Comparison of ENCODE assay signal across 9 cellular contexts in the genomic region with DNA sequence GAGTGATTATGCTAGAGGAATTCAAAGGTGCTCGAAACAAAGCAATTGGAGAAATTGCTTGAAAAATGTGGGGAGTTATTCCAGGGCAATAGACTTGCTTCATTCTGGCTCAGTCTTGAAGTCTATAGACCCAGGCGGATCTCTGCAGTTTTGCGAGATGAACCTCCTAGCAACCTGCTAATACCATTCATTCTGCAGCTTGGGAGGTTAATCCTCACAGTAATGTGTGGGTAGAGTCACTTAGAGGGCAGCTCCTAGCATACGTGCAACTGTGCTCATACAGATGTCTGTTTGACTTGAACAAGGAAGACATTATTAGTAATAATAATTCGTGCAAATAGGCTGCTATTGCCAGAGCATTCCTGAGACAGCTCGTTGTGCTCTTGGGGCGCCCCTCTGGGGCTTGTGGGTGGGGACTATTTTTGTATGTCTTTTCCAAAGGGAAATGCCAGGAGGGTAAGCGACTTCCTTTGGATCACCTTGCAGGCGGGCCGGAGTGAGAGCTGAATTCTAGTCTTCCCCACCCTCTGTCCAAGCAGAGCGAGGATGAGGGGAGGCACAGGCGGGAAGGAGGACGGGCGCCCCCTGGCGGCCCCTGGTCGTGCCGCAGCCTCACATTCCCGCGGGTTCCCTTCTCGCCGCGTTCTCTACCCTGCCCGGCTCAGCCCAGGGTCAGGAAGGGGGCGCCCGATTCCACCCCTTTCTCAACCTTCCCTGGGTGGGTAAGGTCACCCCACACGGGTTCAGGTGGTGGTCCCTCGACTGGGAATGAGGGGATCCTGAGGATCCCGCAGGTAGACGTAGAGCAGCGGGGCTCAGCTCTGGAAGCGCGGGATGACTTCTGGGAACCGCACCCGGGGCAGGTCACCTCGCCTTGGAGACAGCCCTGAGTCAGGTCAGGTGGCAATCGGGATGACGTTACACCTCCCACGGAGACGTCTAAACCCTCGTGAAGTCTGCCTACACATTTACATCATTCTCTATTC.
A peak's percentile ranks its signal among the peaks of the same experiment; 100 is the strongest.
DNase-seq lines count a peak whose midpoint lies in the region; ATAC-seq, FAIRE-seq and TF ChIP-seq lines count a peak whose summit lies in the region.
"Had no signal": no experiment of that assay in that cellular context is flagged by ENCODE, and none has a peak within 500 bp of the region (broad histone marks: within the 10 kb centered on the region; RNA-seq: fewer than 3 reads in every experiment).

No MANE protein-coding gene starts in this region.

- POLR2A ChIA-PET in PC-3 (lab: Charles Lee; ENCODE audit: unreplicated experiment) (no interaction called here), HepG2 (lab: Yijun Ruan, JAX) (no interaction called here)

- H3K27me3 ChIP-seq in PC-3 (ENCODE audit: low read length) (peaks cover 29% of the 10 kb centered on the region), ascending aorta (no peaks in the 10 kb centered on the region), HepG2 (ENCODE audit: control insufficient read depth in 1 of 2, insufficient read depth in 2 of 2, low read length in 2 of 2) (no peaks in the 10 kb centered on the region), upper lobe of left lung (no peaks in the 10 kb centered on the region)

- ATAC-seq in HG02840 (IDR thresholded peaks at IDR 0.05; ENCODE audit: low FRiP score, unreplicated experiment) (peak; percentile 62), PC-3 (no peak; the same call in 1 of the 2 replicates), HepG2 (peak; percentile 90), upper lobe of left lung (ENCODE audit: low FRiP score in 2 of 2) (peak in 1 of 2 donors; percentile 72)

- H3K9me3 ChIP-seq in PC-3 (ENCODE audit: low read length), result no peaks in the 10 kb centered on the region
- no peaks in the 10 kb centered on the region for H3K9me3 ChIP-seq in ascending aorta
- no peaks in the 10 kb centered on the region for H3K9me3 ChIP-seq in HepG2 (ENCODE audit: low read length)
- H3K9me3 ChIP-seq in upper lobe of left lung, result no peaks in the 10 kb centered on the region

- H3K79me2 ChIP-seq in PC-3 (ENCODE audit: low read length), result no peaks in the 10 kb centered on the region
- no peaks in the 10 kb centered on the region for H3K79me2 ChIP-seq in HepG2 (ENCODE audit: insufficient read depth, low read length)

- DNase-seq in DMS53 (lab: John Stamatoyannopoulos, UW) (peak; percentile 19), DMS53 treated with DMSO at 0.1 percent for 48 hours (lab: John Stamatoyannopoulos, UW; ENCODE audit: unreplicated experiment) (no peak), PC-3 (no peak), ascending aorta (ENCODE audit: low spot score in 2 of 2) (no peak), HepG2 (ENCODE audit: low spot score) (no peak), upper lobe of left lung (peak; percentile 31 to 90), NCI-H1930 (lab: John Stamatoyannopoulos, UW) (no peak)

- no peaks in the 10 kb centered on the region for H3K9me2 ChIP-seq in PC-3 (replicated peaks; ENCODE audit: low read length)

- no peak overlapping the region for H3K9ac ChIP-seq in PC-3 (ENCODE audit: low read length)
- no peak overlapping the region for H3K9ac ChIP-seq in HepG2 (ENCODE audit: insufficient read depth, low read depth, low read length)

- no peaks in the 10 kb centered on the region for H3K36me3 ChIP-seq in PC-3 (ENCODE audit: low read depth, low read length)
- H3K36me3 ChIP-seq in ascending aorta, result no peaks in the 10 kb centered on the region
- H3K36me3 ChIP-seq in HepG2 (replicated peaks in 1 of 2; ENCODE audit: control insufficient read depth in 1 of 2, insufficient read depth in 2 of 2, low read length in 2 of 2), result no peaks in the 10 kb centered on the region
- H3K36me3 ChIP-seq in upper lobe of left lung, result no peaks in the 10 kb centered on the region

- TF ChIP-seq RAD21 in HepG2 (CRISPR knock-in tag; IDR thresholded peaks at IDR 0.05), result peak; percentile 40; the same call in 1 of the 2 replicates

- H2AFZ ChIP-seq in PC-3 (ENCODE audit: low read length) (no peak overlapping the region), HepG2 (ENCODE audit: low read length) (no peak overlapping the region)

- H3K4me2 ChIP-seq in PC-3 (ENCODE audit: low read length) (no peak overlapping the region), HepG2 (ENCODE audit: low read depth, low read length) (no peak overlapping the region)

- CTCF ChIA-PET in PC-3 (lab: Charles Lee), result no interaction called here
- CTCF ChIA-PET in HepG2 (lab: Yijun Ruan, JAX; ENCODE audit: low intra/inter-chr PET ratio, low total read pairs), result interaction anchor here (0.9 kb wide), 1 partner anchor 19 kb away, joined by 6 read pairs; no protein-coding TSS in a partner anchor

- H4K20me1 ChIP-seq in PC-3 (ENCODE audit: low read length) (no peaks in the 10 kb centered on the region), HepG2 (ENCODE audit: insufficient read depth, low read length) (no peaks in the 10 kb centered on the region)

- TF ChIP-seq POLR2A in HepG2 (IDR thresholded peaks at IDR 0.05; ENCODE audit: insufficient read depth in 1 of 2, low read depth in 2 of 2, low read length in 2 of 2) (no peak), upper lobe of left lung (IDR thresholded peaks at IDR 0.05) (no peak)

- TF ChIP-seq CTCF in PC-3 (conservative IDR thresholded peaks at IDR 0.05; ENCODE audit: low read depth, low read length), result peak; percentile 58
- peak; percentile 57 to 85 (median 68) for TF ChIP-seq CTCF in ascending aorta (IDR thresholded peaks at IDR 0.05)
- peak; percentile 74 for TF ChIP-seq CTCF in HepG2 (CRISPR knock-in tag; IDR thresholded peaks at IDR 0.05)
- peak; percentile 37 to 74 (median 68) for TF ChIP-seq CTCF in upper lobe of left lung (IDR thresholded peaks at IDR 0.05)

- no peaks in the 10 kb centered on the region for H3F3A ChIP-seq in PC-3 (ENCODE audit: low read length, unreplicated experiment)

- 59% methylated on average over 22 of the region's 40 CpGs for WGBS in HepG2 (ENCODE audit: low lambda C conversion rate)
- WGBS in upper lobe of left lung, 2 donors, result 53 to 54% methylated on average over 20 to 40 of the region's 40 CpGs

- BruUV-seq in PC-3 (replicated peaks; lab: Mats Ljungman, UMichigan) (no TSS peak), HepG2 (replicated peaks; lab: Mats Ljungman, UMichigan) (no TSS peak)

- TF ChIP-seq EP300 in HepG2 (IDR thresholded peaks at IDR 0.05; ENCODE audit: low read depth in 2 of 2, low read length in 2 of 2) (no peak), HepG2 (CRISPR knock-in tag; IDR thresholded peaks at IDR 0.05; ENCODE audit: borderline replicate concordance) (no peak), upper lobe of left lung (IDR thresholded peaks at IDR 0.05) (no peak)

- intact Hi-C loops in PC-3 (cut with micrococcal nuclease), result no loop called here
- intact Hi-C loops in ascending aorta (cut with DNase I), result loop anchor here (1.0 kb wide), 1 partner anchor 100 kb away; no protein-coding TSS in a partner anchor
- intact Hi-C loops in HepG2 (cut with micrococcal nuclease; ENCODE audit: unreplicated experiment), result loop anchor here (1.0 kb wide), 1 partner anchor 100 kb away; no protein-coding TSS in a partner anchor

- H3K27ac ChIP-seq in PC-3 (ENCODE audit: low read length) (no peak overlapping the region), ascending aorta (no peak overlapping the region), HepG2 (ENCODE audit: extremely low read length, insufficient read depth, low read length) (no peak overlapping the region), upper lobe of left lung (no peak overlapping the region)

- no peaks in the 10 kb centered on the region for H3K4me1 ChIP-seq in PC-3 (ENCODE audit: insufficient read depth, low read length)
- H3K4me1 ChIP-seq in ascending aorta, result no peaks in the 10 kb centered on the region
- peaks cover 16% of the 10 kb centered on the region for H3K4me1 ChIP-seq in HepG2 (ENCODE audit: insufficient read depth, low read length)
- H3K4me1 ChIP-seq in upper lobe of left lung, result peaks cover 0 to 5% (median 1%) of the 10 kb centered on the region in 4 donors

- in situ Hi-C loops in HepG2 (cut with HindIII; ENCODE audit: extremely low pct_ligation_motif_present, low pct_unique_long_range_greater_than_20kb), result no loop called here

- FAIRE-seq in HepG2 (lab: Jason Lieb, UNC), result no peak
- FAIRE-seq: A204.1 had no signal

- no peak overlapping the region for H3K4me3 ChIP-seq in PC-3 (ENCODE audit: low read length)
- H3K4me3 ChIP-seq in ascending aorta, result no peak overlapping the region
- H3K4me3 ChIP-seq in HepG2 (replicated peaks in 1 of 3; ENCODE audit: insufficient read depth in 1 of 3, low read depth in 2 of 3, low read length in 3 of 3), result no peak overlapping the region
- H3K4me3 ChIP-seq in upper lobe of left lung, result no peak overlapping the region

TF ChIP-seq in HepG2, 621 proteins besides CTCF, POLR2A, EP300 and RAD21 (continues in another document):
- TF ChIP-seq, protein P1, sequence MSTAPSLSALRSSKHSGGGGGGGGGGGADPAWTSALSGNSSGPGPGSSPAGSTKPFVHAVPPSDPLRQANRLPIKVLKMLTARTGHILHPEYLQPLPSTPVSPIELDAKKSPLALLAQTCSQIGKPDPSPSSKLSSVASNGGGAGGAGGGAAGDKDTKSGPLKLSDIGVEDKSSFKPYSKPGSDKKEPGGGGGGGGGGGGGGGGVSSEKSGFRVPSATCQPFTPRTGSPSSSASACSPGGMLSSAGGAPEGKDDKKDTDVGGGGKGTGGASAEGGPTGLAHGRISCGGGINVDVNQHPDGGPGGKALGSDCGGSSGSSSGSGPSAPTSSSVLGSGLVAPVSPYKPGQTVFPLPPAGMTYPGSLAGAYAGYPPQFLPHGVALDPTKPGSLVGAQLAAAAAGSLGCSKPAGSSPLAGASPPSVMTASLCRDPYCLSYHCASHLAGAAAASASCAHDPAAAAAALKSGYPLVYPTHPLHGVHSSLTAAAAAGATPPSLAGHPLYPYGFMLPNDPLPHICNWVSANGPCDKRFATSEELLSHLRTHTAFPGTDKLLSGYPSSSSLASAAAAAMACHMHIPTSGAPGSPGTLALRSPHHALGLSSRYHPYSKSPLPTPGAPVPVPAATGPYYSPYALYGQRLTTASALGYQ (CRISPR knock-in tag; IDR thresholded peaks at IDR 0.05), result no peak
- TF ChIP-seq PCBP2 (optimal IDR thresholded peaks at IDR 0.05; ENCODE audit: low read depth, low read length, poor library complexity, severe bottlenecking) (no peak), NONO (IDR thresholded peaks at IDR 0.05) (no peak), NONO (CRISPR knock-in tag; conservative IDR thresholded peaks at IDR 0.05) (no peak), ZNF615 (CRISPR knock-in tag; IDR thresholded peaks at IDR 0.05; ENCODE audit: borderline replicate concordance) (no peak), STAG1 (CRISPR knock-in tag; IDR thresholded peaks at IDR 0.05) (peak; percentile 44)

Comparison
In these comparisons a context has a peak if more than half of its experiments do, and no peak if none do; other contexts are left out.
1. DNase-seq: peak in DMS53 (single experiment) and upper lobe of left lung (2 of 2); none in DMS53 treated with DMSO at 0.1 percent for 48 hours (single experiment), PC-3 (single experiment), ascending aorta (0 of 2), HepG2 (single experiment) and NCI-H1930 (0 of 2).
2. Peak in every context shown above with its lines, with median percentiles within 50 percentile points of each other: CTCF ChIP-seq.